Comparison of ENCODE assay signal across 8 cellular contexts in the genomic region with DNA sequence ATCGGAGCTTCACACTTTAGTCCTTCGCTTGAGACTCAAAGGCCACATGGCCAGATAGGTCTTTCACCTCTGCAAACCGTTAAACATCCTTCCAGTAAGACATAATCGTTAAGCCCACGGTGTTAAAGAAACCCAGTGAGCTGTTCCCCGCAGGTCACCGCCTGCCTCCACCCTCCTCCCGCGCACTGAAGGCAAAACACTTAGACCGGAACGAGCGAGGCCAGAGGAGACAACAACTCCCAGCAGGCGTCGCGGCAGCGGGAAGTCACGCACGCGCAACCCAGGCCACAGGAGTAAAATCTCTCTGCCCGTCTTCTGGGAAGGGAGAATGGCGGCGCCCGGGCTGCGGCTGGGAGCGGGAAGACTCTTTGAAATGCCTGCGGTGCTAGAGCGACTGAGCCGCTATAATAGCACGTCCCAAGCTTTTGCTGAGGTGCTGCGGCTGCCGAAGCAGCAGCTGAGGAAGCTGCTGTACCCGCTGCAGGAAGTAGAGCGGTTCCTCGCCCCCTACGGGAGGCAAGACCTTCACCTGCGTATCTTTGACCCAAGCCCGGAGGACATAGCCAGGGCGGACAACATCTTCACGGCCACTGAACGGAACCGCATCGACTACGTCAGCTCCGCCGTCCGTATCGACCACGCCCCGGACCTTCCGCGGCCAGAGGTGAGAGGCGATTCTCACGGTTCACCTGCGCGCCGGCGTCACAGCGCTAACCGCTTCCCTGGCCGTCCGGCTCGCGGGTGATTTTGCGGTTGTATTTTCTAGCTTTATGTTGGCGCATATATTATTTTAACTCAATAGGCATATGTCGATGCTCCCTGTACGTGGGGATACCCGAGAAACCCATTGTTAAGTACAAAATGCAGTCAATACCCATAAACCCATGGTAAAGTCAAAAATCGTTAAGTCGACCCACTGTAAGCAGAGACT. TPM values are rescaled to one million over a fixed set of nuclear protein-coding genes. Genes with fewer than 3 reads are reported as not detected.
DNase-seq lines count a peak whose midpoint lies in the region; ATAC-seq and TF ChIP-seq lines count a peak whose summit lies in the region.

A gene (plus strand): TSS at position 313 of the 931 bp plus-strand sequence. CDS start 16 bp downstream, at position 329.

- peaks cover 7% of the 10 kb centered on the region for H3K27me3 ChIP-seq in Panc1 (ENCODE audit: control insufficient read depth, insufficient read depth, low read length)
- H3K27me3 ChIP-seq in esophagus muscularis mucosa = no peaks in the 10 kb centered on the region
- no peaks in the 10 kb centered on the region for H3K27me3 ChIP-seq in muscle layer of duodenum (ENCODE audit: low read depth, low read length)

- ATAC-seq in GM21723 (IDR thresholded peaks at IDR 0.05; ENCODE audit: unreplicated experiment) = peak; percentile 96
- peak; percentile 99 for ATAC-seq in Panc1

- no peak for TF ChIP-seq CTCF in Panc1 (IDR thresholded peaks at IDR 0.05)
- TF ChIP-seq CTCF in esophagus muscularis mucosa (IDR thresholded peaks at IDR 0.05) = peak in 1 of 3 experiments; percentile 20

- H3K36me3 ChIP-seq in Panc1 (ENCODE audit: control insufficient read depth, insufficient read depth, low read length) (no peaks in the 10 kb centered on the region; the same call in 1 of the 2 replicates), esophagus muscularis mucosa (peaks cover 0 to 5% (median 0%) of the 10 kb centered on the region in 4 donors), muscle layer of duodenum (ENCODE audit: control insufficient read depth in 1 of 2, insufficient read depth in 2 of 2, low read length in 2 of 2) (no peaks in the 10 kb centered on the region)

- in situ Hi-C loops in Panc1 (cut with HindIII; ENCODE audit: low pct_unique_long_range_greater_than_20kb, low sequenced_read_pairs) = loop anchor here (25.0 kb wide), 1 partner anchor 354 kb away; a partner anchor contains a TSS

- DNase-seq in DMS53 (lab: John Stamatoyannopoulos, UW) (peak; percentile 93), KG1 (lab: John Stamatoyannopoulos, UW) (peak; percentile 87), Panc1 (ENCODE audit: low read depth, low spot score) (peak; percentile 75), esophagus muscularis mucosa (ENCODE audit: extremely low spot score) (peak; percentile 97)
- DNase-seq in activated T-cell treated with anti-CD3 and anti-CD28 coated beads, Interleukin-2, amount 50 U/mL, for 48 hours = peak; percentile 91 to 92
- peak; percentile 76 to 80 for DNase-seq in stimulated activated CD8-positive, alpha-beta memory T cell treated with anti-CD3 and anti-CD28 coated beads, Interleukin-7, amount 100 ng/mL, for 4 hours (ENCODE audit: low read depth in 2 of 2)

- no peak for TF ChIP-seq EP300 in esophagus muscularis mucosa (IDR thresholded peaks at IDR 0.05)

- peak; percentile 43 for TF ChIP-seq POLR2A in esophagus muscularis mucosa (IDR thresholded peaks at IDR 0.05; ENCODE audit: low read depth)

- WGBS in esophagus muscularis mucosa = 2% methylated on average over 35 of the region's 70 CpGs

- CTCF ChIA-PET in Panc1 (lab: Charles Lee) = no interaction called here

- H3K27ac ChIP-seq in Panc1 (ENCODE audit: low read length) = peak within 1 kb of the TSS; percentile 94
- peak within 1 kb of the TSS; percentile 90 to 96 (median 95) for H3K27ac ChIP-seq in esophagus muscularis mucosa (replicated peaks in 1 of 4)
- H3K27ac ChIP-seq in muscle layer of duodenum (ENCODE audit: low read length) = peak within 1 kb of the TSS; percentile 84

- no peaks in the 10 kb centered on the region for H3K9me3 ChIP-seq in Panc1 (ENCODE audit: control insufficient read depth, insufficient read depth, low read depth, low read length)
- no peaks in the 10 kb centered on the region for H3K9me3 ChIP-seq in esophagus muscularis mucosa
- H3K9me3 ChIP-seq in muscle layer of duodenum (ENCODE audit: control insufficient read depth in 1 of 2, low read length in 2 of 2) = no peaks in the 10 kb centered on the region

- BruUV-seq in Panc1 (replicated peaks; lab: Mats Ljungman, UMichigan) = no TSS peak

- H3K4me3 ChIP-seq in Panc1 (ENCODE audit: low read depth in 2 of 2, low read length in 2 of 2) = peak within 1 kb of the TSS; percentile 81 to 88
- H3K4me3 ChIP-seq in esophagus muscularis mucosa = peak within 1 kb of the TSS; percentile 74 to 86 (median 84)
- peak within 1 kb of the TSS; percentile 72 to 84 for H3K4me3 ChIP-seq in muscle layer of duodenum (ENCODE audit: low read depth in 1 of 2, low read length in 2 of 2)

- H3K4me1 ChIP-seq in Panc1 (ENCODE audit: control insufficient read depth, insufficient read depth, low read length) (peaks cover 18% of the 10 kb centered on the region), esophagus muscularis mucosa (peaks cover 12 to 26% (median 23%) of the 10 kb centered on the region in 4 donors), muscle layer of duodenum (ENCODE audit: control insufficient read depth in 1 of 2, insufficient read depth in 2 of 2, low read length in 2 of 2) (peaks cover 12 to 18% of the 10 kb centered on the region in 2 donors)

- POLR2A ChIA-PET in Panc1 (lab: Charles Lee) = no interaction called here

- intact Hi-C loops in Panc1 (cut with micrococcal nuclease; ENCODE audit: unreplicated experiment) = no loop called here
- intact Hi-C loops in esophagus muscularis mucosa (cut with DNase I) = loop anchor here (5.0 kb wide), 1 partner anchor 429 kb away; a partner anchor contains a TSS

RNA-seq across cellular contexts. Expression of the gene that starts here (rescaled TPM):
- total RNA-seq in Panc1 (2021; ENCODE audit: unreplicated experiment) (16.3 TPM), esophagus muscularis mucosa (10 to 100 TPM; 21.6 to 30.8 (median 24.8) TPM)
- 14.5 TPM for polyA plus RNA-seq in Panc1 (2012; ENCODE audit: insufficient read length)

Comparison
In these comparisons a context has a peak if more than half of its experiments do, and no peak if none do; other contexts are left out.
1. Peak in every context shown above with its lines: DNase-seq, ATAC-seq, H3K4me3 ChIP-seq and H3K27ac ChIP-seq.